1 cellular context compared by ENCODE assay signal in genomic region chr1:234730542-234731370, GRCh38.
TF ChIP-seq lines count a peak whose summit lies in the region.

No MANE protein-coding gene starts in this region.

TF ChIP-seq in H1, 55 proteins besides CTCF, POLR2A, EP300 and RAD21 (continued from another document):
- TF ChIP-seq CHD7 (IDR thresholded peaks at IDR 0.05; ENCODE audit: insufficient replicate concordance, low read length) (no peak), ASH2L (IDR thresholded peaks at IDR 0.05; ENCODE audit: low read length) (no peak), RNF2 (IDR thresholded peaks at IDR 0.05; ENCODE audit: borderline replicate concordance, low read depth, low read length, missing control alignments, poor library complexity, severe bottlenecking) (no peak), FOSL1 (IDR thresholded peaks at IDR 0.05; ENCODE audit: insufficient read depth, low read depth, low read length) (no peak), TAF1 (IDR thresholded peaks at IDR 0.05; ENCODE audit: low read depth, low read length) (no peak), ATF3 (IDR thresholded peaks at IDR 0.05; ENCODE audit: insufficient read depth, low read depth, low read length) (no peak), RXRA (IDR thresholded peaks at IDR 0.05; ENCODE audit: insufficient read depth, low read depth, low read length) (no peak), SP2 (IDR thresholded peaks at IDR 0.05; ENCODE audit: low read length) (no peak), MAFK (IDR thresholded peaks at IDR 0.05; ENCODE audit: low read depth, low read length) (no peak), HDAC6 (IDR thresholded peaks at IDR 0.05; ENCODE audit: low read depth, low read length) (no peak), POU5F1 (IDR thresholded peaks at IDR 0.05; ENCODE audit: low read depth, low read length) (no peak)
- TF ChIP-seq, protein P1, sequence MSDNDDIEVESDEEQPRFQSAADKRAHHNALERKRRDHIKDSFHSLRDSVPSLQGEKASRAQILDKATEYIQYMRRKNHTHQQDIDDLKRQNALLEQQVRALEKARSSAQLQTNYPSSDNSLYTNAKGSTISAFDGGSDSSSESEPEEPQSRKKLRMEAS (IDR thresholded peaks at IDR 0.05) = no peak
